ENCODE assay signal across 16 cellular contexts in genomic region chr14:95311752-95312151, GRCh38. TPM values are rescaled to one million over a fixed set of nuclear protein-coding genes. Genes with fewer than 3 reads are reported as not detected.
DNase-seq lines count a peak whose midpoint lies in the region; TF ChIP-seq lines count a peak whose summit lies in the region.
"Had no signal": no experiment of that assay in that cellular context is flagged by ENCODE, and none has a peak within 500 bp of the region (broad histone marks: within the 10 kb centered on the region; RNA-seq: fewer than 3 reads in every experiment).

No MANE protein-coding gene starts in this region.

- H3K27ac ChIP-seq in substantia nigra (ENCODE audit: low read depth, low read length, poor library complexity, severe bottlenecking): peak overlapping the region; percentile 96

- no peaks in the 10 kb centered on the region for H3K9me3 ChIP-seq in Caco-2
- H3K9me3 ChIP-seq: pancreas had no signal

- TF ChIP-seq CTCF in kidney epithelial cell (IDR thresholded peaks at IDR 0.05; ENCODE audit: insufficient read depth, low read length, poor library complexity, severe bottlenecking) (peak; percentile 24), Caco-2 (IDR thresholded peaks at IDR 0.05; ENCODE audit: insufficient read depth in 1 of 2, low read depth in 1 of 2, low read length in 1 of 2, severe bottlenecking in 1 of 2, unreplicated experiment in 1 of 2) (no peak)

- CTCF ChIA-PET in Caco-2 (lab: Charles Lee): no interaction called here

- DNase-seq in ELR (ENCODE audit: low read depth) (peak; percentile 53), RPMI7951 (ENCODE audit: low read depth) (peak; percentile 8), kidney epithelial cell (ENCODE audit: low read depth) (peak; percentile 57), substantia nigra (lab: John Stamatoyannopoulos, UW) (peak in 6 of 49 donors; percentile 19 to 49 (median 32)), Caco-2 (no peak), NCI-H69 (lab: John Stamatoyannopoulos, UW) (no peak)
- DNase-seq in activated effector memory CD4-positive, alpha-beta T cell treated with anti-CD3 and anti-CD28 coated beads, Interleukin-2, amount 50 U/mL, for 16 hours: no peak
- DNase-seq in stimulated activated naive CD4-positive, alpha-beta T cell treated with Interleukin-2 at 50 U/mL for 16 hours (lab: John Stamatoyannopoulos, UW): no peak
- DNase-seq: activated naive CD4-positive, alpha-beta T cell treated with anti-CD3 and anti-CD28 coated beads, Interleukin-2, amount 50 U/mL, for 16 hours; CD4-positive, alpha-beta memory T cell; IMR-90; NCI-H1694 treated with DMSO at 0.1 percent for 48 hours; NCI-H524 treated with DMSO at 0.1 percent for 48 hours; pancreas; stimulated activated CD8-positive, alpha-beta memory T cell treated with anti-CD3 and anti-CD28 coated beads, Interleukin-4, amount 100 ng/mL, for 48 hours had no signal

- no peak overlapping the region for H3K27ac Mint-ChIP-seq in Caco-2 (ENCODE audit: unreplicated experiment)
- H3K27ac Mint-ChIP-seq: CD4-positive, alpha-beta memory T cell had no signal

- no peaks in the 10 kb centered on the region for H3K27me3 ChIP-seq in kidney epithelial cell (ENCODE audit: control insufficient read depth, insufficient read depth, low read length)
- H3K27me3 ChIP-seq in Caco-2 (replicated peaks; ENCODE audit: control insufficient read depth, insufficient read depth, low read length): no peaks in the 10 kb centered on the region
- H3K27me3 ChIP-seq: pancreas had no signal

- H3K4me3 Mint-ChIP-seq in Caco-2 (ENCODE audit: unreplicated experiment): no peak overlapping the region
- H3K4me3 Mint-ChIP-seq: CD4-positive, alpha-beta memory T cell; central memory CD8-positive, alpha-beta T cell had no signal

- no peaks in the 10 kb centered on the region for H3K27me3 Mint-ChIP-seq in Caco-2 (ENCODE audit: insufficient read depth, unreplicated experiment)

- H3K4me3 ChIP-seq in kidney epithelial cell (ENCODE audit: low read depth, low read length) (no peak overlapping the region), Caco-2 (ENCODE audit: low read depth, low read length) (no peak overlapping the region)
- H3K4me3 ChIP-seq: pancreas had no signal

- H3K9me3 Mint-ChIP-seq in Caco-2 (ENCODE audit: unreplicated experiment): no peaks in the 10 kb centered on the region
- H3K9me3 Mint-ChIP-seq: central memory CD8-positive, alpha-beta T cell had no signal

- H3K36me3 ChIP-seq in kidney epithelial cell (ENCODE audit: control insufficient read depth, insufficient read depth, low read length) (no peaks in the 10 kb centered on the region), Caco-2 (ENCODE audit: control insufficient read depth, insufficient read depth, low read length) (no peaks in the 10 kb centered on the region)
- H3K36me3 ChIP-seq: pancreas had no signal

- no TSS peak for BruUV-seq in Caco-2 (replicated peaks; lab: Mats Ljungman, UMichigan)

- H3K4me1 Mint-ChIP-seq in Caco-2 (ENCODE audit: low read depth, unreplicated experiment): no peaks in the 10 kb centered on the region
- H3K4me1 Mint-ChIP-seq: CD4-positive, alpha-beta memory T cell; central memory CD8-positive, alpha-beta T cell had no signal

- POLR2A ChIA-PET in Caco-2 (lab: Charles Lee): no interaction called here

- intact Hi-C loops in Caco-2 (cut with micrococcal nuclease; ENCODE audit: unreplicated experiment): no loop called here

- no peaks in the 10 kb centered on the region for H3K36me3 Mint-ChIP-seq in Caco-2 (ENCODE audit: insufficient read depth, unreplicated experiment)
- H3K36me3 Mint-ChIP-seq: CD4-positive, alpha-beta memory T cell had no signal

- no peaks in the 10 kb centered on the region; the same call in 1 of the 2 replicates for H3K4me1 ChIP-seq in Caco-2

RNA-seq across cellular contexts. Expression of gene CLMN, which starts 8.0 kb away (rescaled TPM):
- 0.59 and 0.72 TPM in 2 replicates for total RNA-seq in RPMI7951 (2014; rRNA removed; shearing (Covaris generic))
- total RNA-seq in kidney epithelial cell (9.5 and 9.8 TPM in 2 replicates), Caco-2 (2022) (5.2 and 6.7 TPM in 2 replicates)

Comparison
In these comparisons a context has a peak if more than half of its experiments do, and no peak if none do; other contexts are left out.
1. DNase-seq: peak in ELR (single experiment), RPMI7951 (single experiment) and kidney epithelial cell (single experiment); none in Caco-2 (0 of 2), NCI-H69 (single experiment), activated effector memory CD4-positive, alpha-beta T cell treated with anti-CD3 and anti-CD28 coated beads, Interleukin-2, amount 50 U/mL, for 16 hours (single experiment) and stimulated activated naive CD4-positive, alpha-beta T cell treated with Interleukin-2 at 50 U/mL for 16 hours (single experiment).